In the genomic region with DNA sequence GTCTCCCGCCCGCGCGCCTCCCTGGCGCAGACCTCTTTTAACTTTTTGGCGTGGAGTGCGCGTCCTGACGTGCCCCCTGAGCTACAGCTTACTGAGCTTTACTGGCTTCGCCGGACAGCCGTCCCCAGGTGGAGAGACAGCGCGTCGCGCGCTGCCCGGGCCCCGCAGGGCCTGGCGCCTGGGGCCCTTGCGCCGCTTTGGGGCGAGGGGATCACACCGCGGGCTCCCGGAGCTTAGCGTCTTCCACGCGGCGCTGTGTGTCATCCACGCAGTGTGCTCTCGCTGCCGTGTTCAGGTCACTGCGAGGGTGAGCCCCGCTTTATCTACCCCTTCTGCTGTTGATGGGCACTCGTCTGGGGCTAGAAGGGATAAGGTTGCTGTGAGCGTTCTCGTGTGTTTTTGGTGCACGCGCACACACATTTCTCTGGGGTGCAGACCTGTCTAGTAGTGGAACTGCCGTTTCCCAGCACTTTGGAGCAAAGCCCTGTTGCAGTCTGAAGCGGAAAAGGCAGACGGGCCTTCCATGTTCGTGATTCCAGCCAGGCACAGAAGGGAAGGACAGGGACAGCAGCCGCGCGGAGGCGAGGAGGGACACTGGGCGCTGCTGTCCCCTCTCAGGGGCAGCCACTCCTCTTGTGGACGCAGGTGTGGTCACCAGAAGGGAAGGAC, we compare ENCODE assay signal across 11 cellular contexts. TPM values are rescaled to one million over a fixed set of nuclear protein-coding genes. Genes with fewer than 3 reads are reported as not detected.
DNase-seq lines count a peak whose midpoint lies in the region; ATAC-seq, FAIRE-seq and TF ChIP-seq lines count a peak whose summit lies in the region.
"Had no signal": no experiment of that assay in that cellular context is flagged by ENCODE, and none has a peak within 500 bp of the region (broad histone marks: within the 10 kb centered on the region; RNA-seq: fewer than 3 reads in every experiment).

No MANE protein-coding gene starts in this region.

- no TSS peak for BruUV-seq in Caco-2 (replicated peaks; lab: Mats Ljungman, UMichigan)

- peaks cover 13% of the 10 kb centered on the region for H3K4me1 Mint-ChIP-seq in Caco-2 (ENCODE audit: low read depth, unreplicated experiment)

- no peak for TF ChIP-seq CTCF in Caco-2 (IDR thresholded peaks at IDR 0.05; ENCODE audit: insufficient read depth in 1 of 2, low read depth in 1 of 2, low read length in 1 of 2, severe bottlenecking in 1 of 2, unreplicated experiment in 1 of 2)
- TF ChIP-seq CTCF in right atrium auricular region (IDR thresholded peaks at IDR 0.05), result peak in 1 of 2 donors; percentile 26
- TF ChIP-seq CTCF in pancreas (IDR thresholded peaks at IDR 0.05), result no peak

- H3K9me3 ChIP-seq in Caco-2 (no peaks in the 10 kb centered on the region), right atrium auricular region (no peaks in the 10 kb centered on the region), pancreas (no peaks in the 10 kb centered on the region)

- H3K4me3 ChIP-seq in Caco-2 (ENCODE audit: low read depth, low read length) (peak overlapping the region; percentile 48), right atrium auricular region (peak overlapping the region; percentile 47 to 54), pancreas (peak overlapping the region; percentile 5 to 62 (median 34))

- peak; percentile 46 to 64 (median 58) for ATAC-seq in pancreas

- H3K36me3 ChIP-seq in Caco-2 (ENCODE audit: control insufficient read depth, insufficient read depth, low read length) (no peaks in the 10 kb centered on the region), right atrium auricular region (no peaks in the 10 kb centered on the region), pancreas (no peaks in the 10 kb centered on the region)

- H3K4me1 ChIP-seq in Caco-2, result peaks cover 3% of the 10 kb centered on the region; the same call in 1 of the 2 replicates
- H3K4me1 ChIP-seq in right atrium auricular region, result peaks cover 0 to 24% of the 10 kb centered on the region in 2 donors
- peaks cover 0 to 3% (median 0%) of the 10 kb centered on the region in 3 donors for H3K4me1 ChIP-seq in pancreas

- no peaks in the 10 kb centered on the region for H3K36me3 Mint-ChIP-seq in Caco-2 (ENCODE audit: insufficient read depth, unreplicated experiment)

- DNase-seq in Caco-2, result no peak
- peak; percentile 3 for DNase-seq in amniotic epithelial cell (ENCODE audit: low read depth)
- no peak for DNase-seq in right atrium auricular region (ENCODE audit: low spot score)
- DNase-seq in pancreas, result no peak
- no peak for DNase-seq in HuH-7 (ENCODE audit: low spot score)
- no peak for DNase-seq in NCI-H82 treated with DMSO at 0.1 percent for 48 hours (lab: John Stamatoyannopoulos, UW; ENCODE audit: unreplicated experiment)
- no peak for DNase-seq in NCI-H510A (lab: John Stamatoyannopoulos, UW)
- no peak for DNase-seq in RCC 7860 (ENCODE audit: low spot score)
- DNase-seq: DND-41, T-helper 1 cell had no signal

- POLR2A ChIA-PET in Caco-2 (lab: Charles Lee), result no interaction called here

- H3K4me3 Mint-ChIP-seq in Caco-2 (ENCODE audit: unreplicated experiment), result peak overlapping the region; percentile 81

- H3K27me3 Mint-ChIP-seq in Caco-2 (ENCODE audit: insufficient read depth, unreplicated experiment), result peaks cover 3% of the 10 kb centered on the region

- FAIRE-seq in pancreas (lab: Jason Lieb, UNC), result no peak
- FAIRE-seq in RCC 7860 (lab: Jason Lieb, UNC), result no peak

- H3K27ac ChIP-seq in right atrium auricular region (peak overlapping the region; percentile 71 to 74), pancreas (peak overlapping the region; percentile 66 to 84 (median 74))
- H3K27ac ChIP-seq: KMS-11 had no signal

- 16% methylated on average over 49 to 50 of the region's 50 CpGs for WGBS in pancreas, 2 donors

- intact Hi-C loops in Caco-2 (cut with micrococcal nuclease; ENCODE audit: unreplicated experiment), result loop anchor here (10.0 kb wide), 1 partner anchor 79 kb away; no protein-coding TSS in a partner anchor
- intact Hi-C loops in pancreas (cut with DNase I), result no loop called here

- no peaks in the 10 kb centered on the region for H3K9me3 Mint-ChIP-seq in Caco-2 (ENCODE audit: unreplicated experiment)

- CTCF ChIA-PET in Caco-2 (lab: Charles Lee), result interaction anchor here (0.6 to 1.4 kb wide), 8 partner anchors 13 to 298 kb away, joined by 3 to 10 read pairs (median 4); no protein-coding TSS in a partner anchor

- H3K27me3 ChIP-seq in Caco-2 (replicated peaks; ENCODE audit: control insufficient read depth, insufficient read depth, low read length) (no peaks in the 10 kb centered on the region), right atrium auricular region (no peaks in the 10 kb centered on the region), pancreas (peaks cover 0 to 7% (median 2%) of the 10 kb centered on the region in 4 donors)

- H3K27ac Mint-ChIP-seq in Caco-2 (ENCODE audit: unreplicated experiment), result no peak overlapping the region

RNA-seq across cellular contexts. Expression of a gene that starts 33.1 kb away (rescaled TPM):
- total RNA-seq in Caco-2 (2022), result 0.07 and 0.41 TPM in 2 replicates
- total RNA-seq in right atrium auricular region, result 10 to 100 TPM; 13.7 to 24.0 TPM
- 10 to 100 TPM; 15.4 to 46.3 (median 33.7) TPM for total RNA-seq in pancreas
- 10 to 100 TPM; 38.8 to 44.0 TPM for polyA plus RNA-seq in pancreas

Comparison
In these comparisons a context has a peak if more than half of its experiments do, and no peak if none do; other contexts are left out.
1. RNA of a gene that starts 33.1 kb away (total RNA-seq): 15.4 to 46.3 TPM in pancreas and 13.7 to 24.0 TPM in right atrium auricular region; 0.07 to 0.41 TPM in Caco-2; every median in the first group is over 10 times any median in the second.
2. Peak in every context shown above with its lines, with median percentiles within 50 percentile points of each other: H3K4me3 ChIP-seq.